In the genomic region with DNA sequence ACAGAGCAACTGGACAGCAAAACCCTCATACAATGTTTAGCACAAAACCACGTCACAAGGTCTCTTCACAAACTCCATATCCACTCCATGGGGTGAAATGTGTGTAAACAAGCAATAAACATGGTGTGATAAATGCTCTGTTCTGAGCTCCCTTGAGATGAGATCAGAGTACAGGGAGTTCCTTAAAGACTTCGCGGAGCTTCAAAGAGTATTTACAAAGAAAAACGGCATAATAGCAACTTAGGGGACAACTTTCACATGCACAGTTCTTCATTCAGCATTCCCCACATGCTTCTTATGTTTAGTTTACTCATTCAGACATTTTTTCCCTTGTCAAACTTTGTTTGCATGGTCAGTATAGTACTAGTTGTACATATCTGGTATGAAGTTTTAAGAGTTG, we compare ENCODE assay signal across 16 cellular contexts.
"Had no signal": no experiment of that assay in that cellular context is flagged by ENCODE, and none has a peak within 500 bp of the region (broad histone marks: within the 10 kb centered on the region; RNA-seq: fewer than 3 reads in every experiment).

No MANE protein-coding gene starts in this region.

- H3K36me3 ChIP-seq: ascending aorta, right atrium auricular region had no signal

- H3K9me3 ChIP-seq: ascending aorta, right atrium auricular region had no signal

- H3K4me3 ChIP-seq: ascending aorta, right atrium auricular region had no signal

- H3K27ac ChIP-seq: ascending aorta, right atrium auricular region had no signal

- ATAC-seq: left lobe of liver; stimulated activated naive B cell treated with anti-CD40 and anti-IgM and Interleukin-4, amounts not matched to agents 10 μg/mL and 1 μg/mL and 100 μg/mL, for 72 hours had no signal

- H3K27ac Mint-ChIP-seq: activated naive CD8-positive, alpha-beta T cell treated with anti-CD3 and anti-CD28 coated beads, Interleukin-2, amount 10 ng/mL, durations not matched to agents 7 days and 5 days; dendritic cell treated with granulocyte-macrophage colony-stimulating factor and Interleukin-4, amounts not matched to agents 40 ng/mL and 50 ng/mL, for 4 days; memory B cell; stimulated activated naive B cell treated with anti-CD40 and anti-IgM and Interleukin-4, amounts not matched to agents 10 μg/mL and 1 μg/mL and 100 μg/mL, for 72 hours; type B pancreatic cell had no signal

- H3K27me3 Mint-ChIP-seq: activated naive CD8-positive, alpha-beta T cell treated with anti-CD3 and anti-CD28 coated beads, Interleukin-2, amount 10 ng/mL, durations not matched to agents 7 days and 5 days; memory B cell; type B pancreatic cell had no signal

- H3K4me3 Mint-ChIP-seq: activated naive CD8-positive, alpha-beta T cell treated with anti-CD3 and anti-CD28 coated beads, Interleukin-2, amount 10 ng/mL, durations not matched to agents 7 days and 5 days; dendritic cell treated with granulocyte-macrophage colony-stimulating factor and Interleukin-4, amounts not matched to agents 40 ng/mL and 50 ng/mL, for 4 days; memory B cell; stimulated activated naive B cell treated with anti-CD40 and anti-IgM and Interleukin-4, amounts not matched to agents 10 μg/mL and 1 μg/mL and 100 μg/mL, for 72 hours; type B pancreatic cell had no signal

- H3K4me1 ChIP-seq: ascending aorta, right atrium auricular region had no signal

- H3K27me3 ChIP-seq: ascending aorta, right atrium auricular region had no signal

- H3K9me3 Mint-ChIP-seq: dendritic cell treated with granulocyte-macrophage colony-stimulating factor and Interleukin-4, amounts not matched to agents 40 ng/mL and 50 ng/mL, for 4 days; stimulated activated naive B cell treated with anti-CD40 and anti-IgM and Interleukin-4, amounts not matched to agents 10 μg/mL and 1 μg/mL and 100 μg/mL, for 72 hours; type B pancreatic cell had no signal

- H3K36me3 Mint-ChIP-seq: type B pancreatic cell had no signal

- DNase-seq: activated CD4-positive, alpha-beta T cell treated with anti-CD3 and anti-CD28 coated beads, Interleukin-2, amount 50 U/mL, for 4 hours; activated CD4-positive, CD25-positive, alpha-beta regulatory T cell treated with anti-CD3 and anti-CD28 coated beads, Interleukin-2, amount 50 U/mL, for 72 hours; activated naive CD8-positive, alpha-beta T cell treated with anti-CD3 and anti-CD28 coated beads, Interleukin-2, amount 10 ng/mL, durations not matched to agents 7 days and 5 days; activated T-cell treated with anti-CD3 and anti-CD28 coated beads, Interleukin-2, amount 50 U/mL, for 1 hour; caudate nucleus; erythroblast; glutamatergic neuron; posterior cingulate gyrus; stimulated activated CD4-positive, alpha-beta T cell treated with anti-CD3 and anti-CD28 coated beads, Interleukin-2, amount 100 ng/mL, for 24 hours; stimulated activated naive B cell treated with anti-CD40 and anti-IgM and Interleukin-4, amounts not matched to agents 10 μg/mL and 1 μg/mL and 100 μg/mL, for 72 hours had no signal
